Comparison of ENCODE assay signal across 22 cellular contexts in the genomic region with DNA sequence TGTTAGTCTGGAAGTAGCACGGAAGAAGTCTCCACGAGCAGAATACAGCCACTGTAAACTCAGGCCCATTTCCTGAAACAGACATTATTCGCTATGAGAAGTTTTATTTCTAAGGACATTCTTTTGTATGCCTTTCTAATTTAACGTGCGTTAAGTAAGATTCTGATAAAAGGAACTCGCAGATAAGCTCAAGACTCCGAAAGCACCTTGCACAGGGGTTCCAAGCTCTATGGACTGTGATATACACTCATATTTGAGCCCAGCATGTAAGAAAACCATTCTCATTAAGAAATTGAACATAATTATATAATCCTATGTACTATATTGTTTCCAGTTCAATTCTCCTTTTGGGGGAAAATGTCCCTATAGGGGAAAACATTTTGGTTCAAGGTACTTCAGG.
"Had no signal": no experiment of that assay in that cellular context is flagged by ENCODE, and none has a peak within 500 bp of the region (broad histone marks: within the 10 kb centered on the region; RNA-seq: fewer than 3 reads in every experiment).

No MANE protein-coding gene starts in this region.

- H3K27ac ChIP-seq: adrenal gland had no signal

- H3K9me3 Mint-ChIP-seq: activated B cell treated with CpG ODN at 0.5 μM for 24 hours; activated naive CD4-positive, alpha-beta T cell treated with anti-CD3 and anti-CD28 coated beads, Interleukin-2, amount 50 U/mL, for 72 hours had no signal

- H3K4me1 Mint-ChIP-seq: activated B cell treated with CpG ODN at 0.5 μM for 24 hours had no signal

- H3K4me3 ChIP-seq: adrenal gland had no signal

- H3K27me3 ChIP-seq: adrenal gland had no signal

- H3K4me3 Mint-ChIP-seq: activated B cell treated with CpG ODN at 0.5 μM for 24 hours, T-helper 17 cell had no signal

- DNase-seq: activated B cell treated with CpG ODN at 0.5 μM for 24 hours; activated CD4-positive, alpha-beta T cell treated with anti-CD3 and anti-CD28 coated beads, Interleukin-2, amount 50 U/mL, for 4 hours; activated effector memory CD4-positive, alpha-beta T cell treated with anti-CD3 and anti-CD28 coated beads, Interleukin-2, amount 50 U/mL, for 16 hours; activated naive CD4-positive, alpha-beta T cell treated with Interleukin-2 at 50 U/mL for 16 hours; activated T-cell treated with anti-CD3 and anti-CD28 coated beads for 4 hours; adrenal gland; anterior cingulate cortex; cerebellar nuclear complex; KG1; NCI-H1048; NCI-H146; NCI-H2029; NCI-H2107; NCI-H2171 treated with DMSO at 0.1 percent for 48 hours; NCI-H226; NCI-H510A; NCI-H526 treated with DMSO at 0.1 percent for 48 hours; NCI-H82; SIG-M5; T-helper 17 cell; T-helper 9 cell had no signal

- H3K27me3 Mint-ChIP-seq: activated B cell treated with CpG ODN at 0.5 μM for 24 hours, T-helper 17 cell had no signal

- ATAC-seq: activated naive CD4-positive, alpha-beta T cell treated with anti-CD3 and anti-CD28 coated beads, Interleukin-2, amount 50 U/mL, for 72 hours; T-helper 17 cell had no signal

- H3K27ac Mint-ChIP-seq: activated B cell treated with CpG ODN at 0.5 μM for 24 hours, T-helper 17 cell had no signal
